Comparison of ENCODE assay signal across 27 cellular contexts in genomic region chr6:20684474-20684873, GRCh38.
"Had no signal": no experiment of that assay in that cellular context is flagged by ENCODE, and none has a peak within 500 bp of the region (broad histone marks: within the 10 kb centered on the region; RNA-seq: fewer than 3 reads in every experiment).

No MANE protein-coding gene starts in this region.

- H3K36me3 ChIP-seq: colonic mucosa, esophagus muscularis mucosa, esophagus squamous epithelium, gastrocnemius medialis, gastroesophageal sphincter, heart left ventricle, heart right ventricle had no signal

- DNase-seq: colonic mucosa; cortex of kidney; dermis blood vessel endothelial cell; dorsolateral prefrontal cortex; effector CD4-positive, alpha-beta T cell; effector CD8-positive, alpha-beta T cell; effector memory CD4-positive, alpha-beta T cell; effector memory CD8-positive, alpha-beta T cell; endodermal cell; erythroblast; esophagus squamous epithelium; foreskin fibroblast; foreskin keratinocyte; foreskin melanocyte; gastrocnemius medialis; glutamatergic neuron; head of caudate nucleus; heart left ventricle; heart right ventricle had no signal

- H3K9me3 ChIP-seq: colonic mucosa, esophagus muscularis mucosa, esophagus squamous epithelium, gastrocnemius medialis, gastroesophageal sphincter had no signal

- H3K27ac ChIP-seq: colonic mucosa, coronary artery, dorsolateral prefrontal cortex, epithelial cell of prostate, esophagus muscularis mucosa, esophagus squamous epithelium, foreskin keratinocyte, gastrocnemius medialis, gastroesophageal sphincter, heart left ventricle, heart right ventricle had no signal

- H3K4me3 ChIP-seq: colonic mucosa, coronary artery, dorsolateral prefrontal cortex, esophagus muscularis mucosa, esophagus squamous epithelium, gastrocnemius medialis, gastroesophageal sphincter, heart left ventricle, heart right ventricle had no signal

- ATAC-seq: effector memory CD8-positive, alpha-beta T cell; esophagus mucosa; foreskin keratinocyte; gastrocnemius medialis; gastroesophageal sphincter; heart left ventricle; heart right ventricle had no signal

- H3K27me3 ChIP-seq: colonic mucosa, dorsolateral prefrontal cortex, esophagus muscularis mucosa, esophagus squamous epithelium, foreskin keratinocyte, gastrocnemius medialis, gastroesophageal sphincter, heart left ventricle, heart right ventricle had no signal

- FAIRE-seq: colon, endometrium, frontal cortex had no signal

- H3K4me1 ChIP-seq: colonic mucosa had no signal
